Comparison of ENCODE assay signal across 25 cellular contexts in genomic region chr7:30911133-30911532, GRCh38. TPM values are rescaled to one million over a fixed set of nuclear protein-coding genes. Genes with fewer than 3 reads are reported as not detected.
DNase-seq lines count a peak whose midpoint lies in the region; ATAC-seq, FAIRE-seq and TF ChIP-seq lines count a peak whose summit lies in the region.
"Had no signal": no experiment of that assay in that cellular context is flagged by ENCODE, and none has a peak within 500 bp of the region (broad histone marks: within the 10 kb centered on the region; RNA-seq: fewer than 3 reads in every experiment).

No MANE protein-coding gene starts in this region.

- WGBS in body of pancreas, 2 donors, result 61 to 73% methylated on average over 2 to 11 of the region's 11 CpGs
- 52 to 66% methylated on average over 11 of the region's 11 CpGs for WGBS in pancreas, 2 donors
- WGBS in transverse colon (ENCODE audit: low coverage in 1 of 2), 2 donors, result 46% methylated on average over 11 of the region's 11 CpGs; no CpG with 5 or more reads in 1 of the 2 donors
- WGBS in right lobe of liver (ENCODE audit: insufficient coverage, low coverage, low lambda C conversion rate, missing lambda C conversion rate), result 100% methylated on average over 1 of the region's 11 CpGs

- intact Hi-C loops in body of pancreas (cut with DNase I) (no loop called here), left ventricle myocardium superior (cut with micrococcal nuclease) (no loop called here), pancreas (cut with DNase I) (loop anchor here in 1 of 3 donors (10.0 kb wide), 1 partner anchor 106 kb away; no protein-coding TSS in a partner anchor), transverse colon (cut with DNase I; ENCODE audit: low total_unique reads) (loop anchor here (10.0 kb wide), 1 partner anchor 106 kb away; no protein-coding TSS in a partner anchor), right lobe of liver (cut with DNase I) (no loop called here)

- H3K27me3 ChIP-seq in body of pancreas (no peaks in the 10 kb centered on the region), pancreas (no peaks in the 10 kb centered on the region), transverse colon (no peaks in the 10 kb centered on the region), right lobe of liver (no peaks in the 10 kb centered on the region)
- H3K27me3 ChIP-seq: brain microvascular endothelial cell had no signal

- TF ChIP-seq CTCF in body of pancreas (IDR thresholded peaks at IDR 0.05) (no peak), pancreas (IDR thresholded peaks at IDR 0.05) (no peak), transverse colon (IDR thresholded peaks at IDR 0.05) (no peak), right lobe of liver (IDR thresholded peaks at IDR 0.05) (no peak)

- in situ Hi-C loops in transverse colon (cut with MboI; ENCODE audit: low pct_ligation_motif_present in 1 of 4, low pct_unique_long_range_greater_than_20kb in 1 of 4, low sequenced_read_pairs in 3 of 4), result no loop called here

- peak; percentile 2 for ATAC-seq in body of pancreas
- ATAC-seq in left ventricle myocardium superior, result no peak
- ATAC-seq in pancreas, result no peak
- no peak for ATAC-seq in right lobe of liver

- no peaks in the 10 kb centered on the region for H3K9me3 ChIP-seq in body of pancreas
- H3K9me3 ChIP-seq in pancreas, result no peaks in the 10 kb centered on the region
- H3K9me3 ChIP-seq in transverse colon, result no peaks in the 10 kb centered on the region
- no peaks in the 10 kb centered on the region for H3K9me3 ChIP-seq in right lobe of liver

- no peak for FAIRE-seq in pancreas (lab: Jason Lieb, UNC)

- H3K4me1 ChIP-seq in body of pancreas (peaks cover 98% of the 10 kb centered on the region), pancreas (peaks cover 9 to 45% (median 31%) of the 10 kb centered on the region in 3 donors), transverse colon (peaks cover 19 to 67% (median 51%) of the 10 kb centered on the region in 4 donors), right lobe of liver (no peaks in the 10 kb centered on the region)

- TF ChIP-seq EP300 in transverse colon (IDR thresholded peaks at IDR 0.05; ENCODE audit: low read depth), result no peak

- H3K36me3 ChIP-seq in body of pancreas (replicated peaks in 1 of 2; ENCODE audit: insufficient read depth in 1 of 2, low read depth in 2 of 2), result no peaks in the 10 kb centered on the region
- no peaks in the 10 kb centered on the region for H3K36me3 ChIP-seq in pancreas
- H3K36me3 ChIP-seq in transverse colon, result no peaks in the 10 kb centered on the region
- no peaks in the 10 kb centered on the region for H3K36me3 ChIP-seq in right lobe of liver
- H3K36me3 ChIP-seq: brain microvascular endothelial cell had no signal

- no peak for TF ChIP-seq POLR2A in body of pancreas (IDR thresholded peaks at IDR 0.05)
- TF ChIP-seq POLR2A in transverse colon (IDR thresholded peaks at IDR 0.05), result no peak
- no peak for TF ChIP-seq POLR2A in right lobe of liver (IDR thresholded peaks at IDR 0.05)

- H3K4me3 ChIP-seq in body of pancreas (no peak overlapping the region), pancreas (no peak overlapping the region), transverse colon (peak overlapping the region in 2 of 4 donors; percentile 27 to 34), right lobe of liver (no peak overlapping the region)

- DNase-seq in body of pancreas, result no peak
- peak; percentile 35 for DNase-seq in left ventricle myocardium superior
- DNase-seq in pancreas, result peak in 1 of 6 donors; percentile 75
- DNase-seq in transverse colon, result no peak
- DNase-seq in H4 (ENCODE audit: low spot score), result no peak
- DNase-seq in activated CD4-positive, alpha-beta T cell treated with anti-CD3 and anti-CD28 coated beads, Interleukin-2, amount 50 U/mL, for 48 hours, result no peak
- DNase-seq in right lobe of liver, result no peak
- DNase-seq: activated CD4-positive, alpha-beta T cell treated with anti-CD3 and anti-CD28 coated beads, Interleukin-2, amount 50 U/mL, for 1 hour; activated CD8-positive, alpha-beta memory T cell treated with anti-CD3 and anti-CD28 coated beads, Interleukin-2, amount 50 U/mL, for 4 hours; activated naive CD8-positive, alpha-beta T cell treated with anti-CD3 and anti-CD28 coated beads for 36 hours; brain microvascular endothelial cell; cortex of kidney; GOT3; MM.1S; NCI-H1694; OCI-M1; stimulated activated CD4-positive, alpha-beta T cell treated with anti-CD3 and anti-CD28 coated beads, Interleukin-12 subunit alpha, Interleukin-12 subunit beta, amount 100 ng/mL, for 4 hours; stimulated activated CD8-positive, alpha-beta memory T cell treated with anti-CD3 and anti-CD28 coated beads, Interleukin-4, amount 100 ng/mL, for 48 hours had no signal

- H3K27ac ChIP-seq in body of pancreas, result peak overlapping the region; percentile 27 to 75 (median 72)
- peak overlapping the region; percentile 39 to 63 (median 61) for H3K27ac ChIP-seq in pancreas
- H3K27ac ChIP-seq in transverse colon, result peak overlapping the region; percentile 59 to 87 (median 77)
- no peak overlapping the region for H3K27ac ChIP-seq in right lobe of liver
- H3K27ac ChIP-seq: brain microvascular endothelial cell had no signal

RNA-seq across cellular contexts. Expression of gene AQP1, which starts 0.5 kb away (rescaled TPM):
- 100 to 1,000 TPM; 197 to 204 TPM for total RNA-seq in body of pancreas
- 323 TPM for total RNA-seq in left ventricle myocardium superior
- total RNA-seq in pancreas, result 100 to 1,000 TPM; 146 to 273 (median 196) TPM
- polyA plus RNA-seq in pancreas, result 100 to 1,000 TPM; 301 to 450 TPM
- 10 to 100 TPM; 21.3 to 98.3 (median 28.4) TPM for total RNA-seq in transverse colon
- 1.4 and 1.7 TPM in 2 replicates for total RNA-seq in H4 (2014; rRNA removed; shearing (Covaris generic))
- 10 to 100 TPM; 11.3 to 20.8 (median 14.8) TPM for total RNA-seq in right lobe of liver
- total RNA-seq: activated T-helper 2 cell treated with anti-CD3 and anti-CD28 coated beads, Interferon-gamma antibody, Interleukin-2, Interleukin-4, amounts not matched to agents 10 μg/mL and 5 μg/mL and 100 μg/mL, durations not matched to agents 14 hours and 24 hours and 36 hours had no signal

RNA-seq across cellular contexts. Expression of gene GHRHR, which starts 52.6 kb away (rescaled TPM):
- total RNA-seq in body of pancreas, result not detected
- total RNA-seq in left ventricle myocardium superior, result not detected
- under 1 TPM in 1 of 6 donors, not detected in 5; 0.55 TPM for total RNA-seq in pancreas
- polyA plus RNA-seq in pancreas, result under 1 TPM; 0.34 to 0.47 TPM
- total RNA-seq in transverse colon, result not detected
- total RNA-seq in H4 (2014; rRNA removed; shearing (Covaris generic)), result not detected in 2 replicates
- under 1 TPM in 3 of 6 experiments, not detected in 3; 0.37 to 0.60 (median 0.59) TPM for total RNA-seq in right lobe of liver
- total RNA-seq: activated naive CD8-positive, alpha-beta T cell treated with anti-CD3 and anti-CD28 coated beads for 36 hours; activated T-helper 2 cell treated with anti-CD3 and anti-CD28 coated beads, Interferon-gamma antibody, Interleukin-2, Interleukin-4, amounts not matched to agents 10 μg/mL and 5 μg/mL and 100 μg/mL, durations not matched to agents 14 hours and 24 hours and 36 hours; fibroblast of villous mesenchyme; kidney epithelial cell; mesenteric fat pad; progenitor cell of endocrine pancreas; T-helper 1 cell treated with Interleukin-12 subunit alpha and Interleukin-12 subunit beta and Interleukin-4 antibody, amounts not matched to agents 30 ng/mL and 1 ng/mL, for 36 hours had no signal
- polyA plus RNA-seq: neural cell had no signal

Comparison
In these comparisons a context has a peak if more than half of its experiments do, and no peak if none do; other contexts are left out.
1. H3K27ac ChIP-seq: peak in body of pancreas (4 of 4), pancreas (4 of 4) and transverse colon (4 of 4); none in right lobe of liver (0 of 3).